ENCODE assay signal across 22 cellular contexts in the genomic region with DNA sequence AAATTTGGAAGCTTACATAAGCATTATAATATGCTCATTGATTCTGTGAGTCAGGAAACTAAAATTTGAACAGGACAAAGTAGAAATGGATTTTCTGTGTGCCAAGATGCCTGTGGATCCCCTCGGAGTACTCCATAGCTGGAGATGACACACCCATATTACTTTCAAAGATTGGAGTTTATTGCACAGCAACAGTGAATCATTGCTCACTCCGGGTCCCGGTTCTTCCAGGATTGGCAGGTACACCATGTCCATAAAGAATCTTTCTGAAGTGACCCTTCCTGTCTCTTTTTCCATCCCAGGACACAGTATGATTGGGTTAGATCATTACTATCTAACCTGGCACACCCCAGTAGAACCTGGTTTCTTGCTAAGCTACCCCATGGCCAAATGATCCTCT.
"Had no signal": no experiment of that assay in that cellular context is flagged by ENCODE, and none has a peak within 500 bp of the region (broad histone marks: within the 10 kb centered on the region; RNA-seq: fewer than 3 reads in every experiment).

No MANE protein-coding gene starts in this region.

- H3K9me3 Mint-ChIP-seq: activated naive CD8-positive, alpha-beta T cell treated with anti-CD3 and anti-CD28 coated beads, Interleukin-2, amount 10 ng/mL, durations not matched to agents 7 days and 5 days; activated T-cell treated with anti-CD3 and anti-CD28 coated beads, Interleukin-2, amount 50 U/mL, for 4 hours; activated T-helper 2 cell treated with anti-CD3 and anti-CD28 coated beads, Interferon-gamma antibody, Interleukin-2, Interleukin-4, amounts not matched to agents 10 μg/mL and 5 μg/mL and 100 μg/mL, durations not matched to agents 14 hours and 24 hours and 36 hours had no signal

- FAIRE-seq: frontal cortex, islet of Langerhans, TTC549 had no signal

- H3K9me3 ChIP-seq: upper lobe of right lung had no signal

- H3K27ac ChIP-seq: cardiac muscle cell, upper lobe of right lung had no signal

- H3K4me3 Mint-ChIP-seq: activated naive CD8-positive, alpha-beta T cell treated with anti-CD3 and anti-CD28 coated beads, Interleukin-2, amount 10 ng/mL, durations not matched to agents 7 days and 5 days; activated T-cell treated with anti-CD3 and anti-CD28 coated beads, Interleukin-2, amount 50 U/mL, for 4 hours had no signal

- H3K4me3 ChIP-seq: cardiac muscle cell, upper lobe of right lung had no signal

- DNase-seq: activated CD4-positive, alpha-beta T cell treated with anti-CD3 and anti-CD28 coated beads for 1 hour; activated CD8-positive, alpha-beta memory T cell treated with anti-CD3 and anti-CD28 coated beads, Interleukin-2, amount 50 U/mL, for 48 hours; activated naive CD4-positive, alpha-beta T cell treated with Interleukin-2 at 50 U/mL for 16 hours; activated naive CD8-positive, alpha-beta T cell treated with anti-CD3 and anti-CD28 coated beads, Interleukin-2, amount 10 ng/mL, durations not matched to agents 7 days and 5 days; activated T-cell treated with anti-CD3 and anti-CD28 coated beads, Interleukin-2, amount 50 U/mL, for 4 hours; amygdala; erythroblast; glutamatergic neuron; hippocampal formation; midbrain; occipital lobe; posterior cingulate gyrus; stimulated activated CD4-positive, alpha-beta T cell treated with anti-CD3 and anti-CD28 coated beads, Interleukin-4, amount 100 ng/mL, for 24 hours; stimulated activated naive CD8-positive, alpha-beta T cell treated with anti-CD3 and anti-CD28 coated beads, Interleukin-15, Interleukin-2, amounts not matched to agents 100 U/mL and 50 U/mL, for 24 hours; T-helper 1 cell; upper lobe of right lung had no signal

- H3K36me3 ChIP-seq: cardiac muscle cell had no signal

- H3K27me3 ChIP-seq: cardiac muscle cell, upper lobe of right lung had no signal

- H3K27me3 Mint-ChIP-seq: activated naive CD8-positive, alpha-beta T cell treated with anti-CD3 and anti-CD28 coated beads, Interleukin-2, amount 10 ng/mL, durations not matched to agents 7 days and 5 days had no signal

- ATAC-seq: activated T-cell treated with anti-CD3 and anti-CD28 coated beads, Interleukin-2, amount 50 U/mL, for 4 hours; sciatic nerve; stimulated activated naive CD8-positive, alpha-beta T cell treated with anti-CD3 and anti-CD28 coated beads, Interleukin-15, Interleukin-2, amounts not matched to agents 100 U/mL and 50 U/mL, for 24 hours; upper lobe of right lung had no signal

- H3K27ac Mint-ChIP-seq: activated naive CD8-positive, alpha-beta T cell treated with anti-CD3 and anti-CD28 coated beads, Interleukin-2, amount 10 ng/mL, durations not matched to agents 7 days and 5 days; activated T-helper 2 cell treated with anti-CD3 and anti-CD28 coated beads, Interferon-gamma antibody, Interleukin-2, Interleukin-4, amounts not matched to agents 10 μg/mL and 5 μg/mL and 100 μg/mL, durations not matched to agents 14 hours and 24 hours and 36 hours had no signal
